In the genomic region with DNA sequence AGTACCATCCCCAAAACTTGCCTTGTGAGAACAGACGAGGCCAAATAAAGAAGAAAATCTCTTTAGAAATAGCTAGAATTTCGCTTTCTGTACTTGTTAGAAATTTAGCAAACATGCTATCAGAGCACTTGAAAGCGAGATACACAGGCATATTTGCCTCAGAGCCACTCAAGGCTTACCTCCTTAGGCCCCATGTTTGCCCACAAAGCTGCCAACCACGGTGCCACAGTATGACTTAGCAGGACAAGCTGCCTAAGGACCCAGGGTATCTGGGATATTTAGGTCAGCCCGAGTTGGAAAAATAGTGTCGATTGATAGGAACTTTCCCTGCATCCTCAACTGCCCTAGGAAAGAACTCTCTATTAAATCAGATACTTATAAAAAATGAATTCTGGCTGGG, we compare ENCODE assay signal across 8 cellular contexts. TPM values are rescaled to one million over a fixed set of nuclear protein-coding genes. Genes with fewer than 3 reads are reported as not detected.
"Had no signal": no experiment of that assay in that cellular context is flagged by ENCODE, and none has a peak within 500 bp of the region (broad histone marks: within the 10 kb centered on the region; RNA-seq: fewer than 3 reads in every experiment).

No MANE protein-coding gene starts in this region.

- DNase-seq: GM23248, GOT3, H9, HCEC 1CT, IMR-90 had no signal

- H3K27ac ChIP-seq: GM23248 had no signal

- H3K4me3 ChIP-seq: GM23248, K562 had no signal

- ATAC-seq: K562 had no signal

- FAIRE-seq: H54, HTR-8/SVneo, K562 had no signal

- H3K9ac ChIP-seq: GM23248 had no signal

- H2AFZ ChIP-seq: GM23248 had no signal

RNA-seq across cellular contexts. Expression of a gene that starts 24.2 kb away (rescaled TPM):
- total RNA-seq: K562 had no signal
- polyA plus RNA-seq: IMR-90, K562 had no signal
